ENCODE assay signal across 1 cellular context in genomic region chr20:26169506-26169905, GRCh38.
TF ChIP-seq lines count a peak whose summit lies in the region.

No MANE protein-coding gene starts in this region.

TF ChIP-seq in IMR-90, 13 proteins besides CTCF, POLR2A, EP300 and RAD21:
- TF ChIP-seq SMC3 (IDR thresholded peaks at IDR 0.05; ENCODE audit: low read depth, low read length): no peak
- no peak for TF ChIP-seq FOS (IDR thresholded peaks at IDR 0.05; ENCODE audit: low read depth, low read length)
